In the genomic region with DNA sequence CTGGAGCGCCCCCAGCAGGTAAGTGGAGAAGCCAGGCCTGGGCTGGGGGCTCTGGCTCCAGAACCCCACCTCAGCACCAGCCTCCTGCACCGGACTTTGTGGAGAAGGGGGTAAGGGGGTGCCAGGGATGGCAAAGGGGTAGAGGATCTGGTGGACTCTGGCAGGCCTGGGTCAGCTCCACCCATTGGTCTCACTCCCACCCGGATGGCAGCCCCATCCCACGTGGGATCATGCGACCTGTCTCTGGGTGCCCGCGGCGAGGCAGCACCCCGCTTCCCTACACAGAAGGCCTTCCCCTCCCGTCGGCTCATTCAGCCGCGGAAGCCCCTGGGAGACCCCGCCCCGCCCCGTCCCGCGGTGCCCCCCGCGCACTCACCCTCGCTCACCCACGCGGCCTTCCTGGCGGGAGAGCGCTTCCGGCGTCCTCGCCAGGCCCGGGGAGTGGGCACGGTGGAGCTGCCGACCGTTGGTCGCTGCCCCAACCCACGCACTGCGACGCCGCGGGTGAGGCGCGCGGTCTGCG, we compare ENCODE assay signal across 7 cellular contexts. TPM values are rescaled to one million over a fixed set of nuclear protein-coding genes. Genes with fewer than 3 reads are reported as not detected.
A peak's percentile ranks its signal among the peaks of the same experiment; 100 is the strongest.
DNase-seq lines count a peak whose midpoint lies in the region; ATAC-seq and TF ChIP-seq lines count a peak whose summit lies in the region.

No MANE protein-coding gene starts in this region.

- WGBS in esophagus muscularis mucosa: 23% methylated on average over 5 of the region's 42 CpGs

- H3K27me3 Mint-ChIP-seq in activated CD4-positive, alpha-beta memory T cell treated with anti-CD3 and anti-CD28 coated beads for 36 hours: no peaks in the 10 kb centered on the region

- H3K36me3 Mint-ChIP-seq in activated CD4-positive, alpha-beta memory T cell treated with anti-CD3 and anti-CD28 coated beads for 36 hours: peaks cover 13% of the 10 kb centered on the region

- H3K27me3 ChIP-seq in Karpas-422 (ENCODE audit: low read length) (no peaks in the 10 kb centered on the region), esophagus muscularis mucosa (no peaks in the 10 kb centered on the region), neuron (ENCODE audit: insufficient read depth, low read length) (peaks cover 37% of the 10 kb centered on the region)

- ATAC-seq in GM21576 (IDR thresholded peaks at IDR 0.05; ENCODE audit: unreplicated experiment): peak; percentile 49

- no peak for TF ChIP-seq POLR2A in esophagus muscularis mucosa (IDR thresholded peaks at IDR 0.05; ENCODE audit: low read depth)

- H3K36me3 ChIP-seq in Karpas-422 (ENCODE audit: insufficient read depth, low read length) (no peaks in the 10 kb centered on the region), esophagus muscularis mucosa (peaks cover 0 to 14% (median 0%) of the 10 kb centered on the region in 4 donors), neuron (ENCODE audit: insufficient read depth, low read length) (no peaks in the 10 kb centered on the region)

- peaks cover 20% of the 10 kb centered on the region for H3K4me1 Mint-ChIP-seq in activated CD4-positive, alpha-beta memory T cell treated with anti-CD3 and anti-CD28 coated beads for 36 hours (ENCODE audit: low read depth)

- DNase-seq in GM10266 (ENCODE audit: extremely low spot score) (peak; percentile 81), Karpas-422 (no peak), esophagus muscularis mucosa (ENCODE audit: extremely low spot score) (no peak), putamen (ENCODE audit: low spot score) (no peak)
- DNase-seq in activated CD4-positive, alpha-beta memory T cell treated with anti-CD3 and anti-CD28 coated beads for 36 hours: peak; percentile 73

- no peaks in the 10 kb centered on the region for H3K9me3 Mint-ChIP-seq in activated CD4-positive, alpha-beta memory T cell treated with anti-CD3 and anti-CD28 coated beads for 36 hours

- no peaks in the 10 kb centered on the region for H3K79me2 ChIP-seq in Karpas-422 (ENCODE audit: low read length)

- intact Hi-C loops in activated CD4-positive, alpha-beta memory T cell treated with anti-CD3 and anti-CD28 coated beads for 36 hours (cut with micrococcal nuclease): loop anchor here (1.0 to 2.0 kb wide), 4 partner anchors 32 to 120 kb away; a partner anchor contains a TSS
- intact Hi-C loops in esophagus muscularis mucosa (cut with DNase I): no loop called here

- no peaks in the 10 kb centered on the region for H3K9me3 ChIP-seq in Karpas-422 (ENCODE audit: low read length)
- no peaks in the 10 kb centered on the region for H3K9me3 ChIP-seq in esophagus muscularis mucosa
- H3K9me3 ChIP-seq in neuron (ENCODE audit: low read length): no peaks in the 10 kb centered on the region

- peaks cover 1% of the 10 kb centered on the region for H3K4me1 ChIP-seq in Karpas-422 (ENCODE audit: low read length)
- H3K4me1 ChIP-seq in esophagus muscularis mucosa: peaks cover 13 to 35% (median 31%) of the 10 kb centered on the region in 4 donors
- H3K4me1 ChIP-seq in neuron (ENCODE audit: insufficient read depth, low read length): no peaks in the 10 kb centered on the region

- TF ChIP-seq CTCF in GM10266 (IDR thresholded peaks at IDR 0.05; ENCODE audit: control insufficient read depth, insufficient read depth, low read depth, missing control alignments): peak; percentile 47
- TF ChIP-seq CTCF in esophagus muscularis mucosa (IDR thresholded peaks at IDR 0.05): no peak

- peak overlapping the region; percentile 86 for H3K4me3 Mint-ChIP-seq in activated CD4-positive, alpha-beta memory T cell treated with anti-CD3 and anti-CD28 coated beads for 36 hours

- peak overlapping the region; percentile 17; the same call in 1 of the 2 replicates for H3K9ac ChIP-seq in Karpas-422 (ENCODE audit: low read length)

- CTCF ChIA-PET in activated CD4-positive, alpha-beta memory T cell treated with anti-CD3 and anti-CD28 coated beads for 36 hours (lab: Charles Lee): interaction anchor here (0.6 to 2.8 kb wide), 24 partner anchors 10 to 265 kb away, joined by 3 to 15 read pairs (median 4); a partner anchor contains a TSS

- H3K4me3 ChIP-seq in Karpas-422 (ENCODE audit: low read length): peak overlapping the region; percentile 41; the same call in 1 of the 2 replicates
- H3K4me3 ChIP-seq in esophagus muscularis mucosa: peak overlapping the region; percentile 64 to 81 (median 68)
- H3K4me3 ChIP-seq in neuron (ENCODE audit: low read length): no peak overlapping the region

- H3K4me2 ChIP-seq in Karpas-422 (ENCODE audit: low read depth, low read length, poor library complexity, severe bottlenecking): peak overlapping the region; percentile 41

- H2AFZ ChIP-seq in Karpas-422 (ENCODE audit: low read length): no peak overlapping the region
- peak overlapping the region; percentile 30 for H2AFZ ChIP-seq in neuron (ENCODE audit: low read depth, low read length)

- peak overlapping the region; percentile 88 for H3K27ac Mint-ChIP-seq in activated CD4-positive, alpha-beta memory T cell treated with anti-CD3 and anti-CD28 coated beads for 36 hours

- TF ChIP-seq EP300 in esophagus muscularis mucosa (IDR thresholded peaks at IDR 0.05): no peak

- H3K9me2 ChIP-seq in Karpas-422 (replicated peaks; ENCODE audit: insufficient read depth, low read length): no peaks in the 10 kb centered on the region

- H4K20me1 ChIP-seq in Karpas-422 (ENCODE audit: insufficient read depth, low read depth, low read length): no peaks in the 10 kb centered on the region

- H3K27ac ChIP-seq in Karpas-422 (ENCODE audit: low read length): no peak overlapping the region
- peak overlapping the region; percentile 58 to 70 (median 64) for H3K27ac ChIP-seq in esophagus muscularis mucosa (replicated peaks in 1 of 4)

- POLR2A ChIA-PET in activated CD4-positive, alpha-beta memory T cell treated with anti-CD3 and anti-CD28 coated beads for 36 hours (lab: Charles Lee): interaction anchor here (1.0 to 2.0 kb wide), 4 partner anchors 14 to 34 kb away, joined by 4 to 9 read pairs (median 6); no protein-coding TSS in a partner anchor

RNA-seq across cellular contexts. Expression of a gene that starts 0.5 kb away (rescaled TPM):
- 0.36 and 0.86 TPM in 2 replicates for total RNA-seq in Karpas-422 (2014; rRNA removed; shearing (Covaris generic); ENCODE audit: low replicate concordance)
- 10 to 100 TPM; 22.7 to 24.6 TPM for total RNA-seq in activated CD4-positive, alpha-beta memory T cell treated with anti-CD3 and anti-CD28 coated beads for 36 hours
- total RNA-seq in esophagus muscularis mucosa: 1 to 10 TPM; 3.0 to 8.7 (median 3.2) TPM

RNA-seq across cellular contexts. Expression of a gene that starts 30.1 kb away (rescaled TPM):
- total RNA-seq in Karpas-422 (2014; rRNA removed; shearing (Covaris generic); ENCODE audit: low replicate concordance): 4.9 and 6.1 TPM in 2 replicates
- 1 to 10 TPM; 5.9 to 6.1 TPM for total RNA-seq in activated CD4-positive, alpha-beta memory T cell treated with anti-CD3 and anti-CD28 coated beads for 36 hours
- under 1 TPM; 0.13 to 0.69 (median 0.37) TPM for total RNA-seq in esophagus muscularis mucosa

RNA-seq across cellular contexts. Expression of a gene that starts 31.6 kb away (rescaled TPM):
- 29.1 and 33.1 TPM in 2 replicates for total RNA-seq in Karpas-422 (2014; rRNA removed; shearing (Covaris generic); ENCODE audit: low replicate concordance)
- 100 to 1,000 TPM in 1 of 2 experiments, 10 to 100 TPM in 1; 96.3 to 111 TPM for total RNA-seq in activated CD4-positive, alpha-beta memory T cell treated with anti-CD3 and anti-CD28 coated beads for 36 hours
- 10 to 100 TPM in 2 of 4 donors, 1 to 10 TPM in 2; 8.0 to 15.6 (median 10.0) TPM for total RNA-seq in esophagus muscularis mucosa

RNA-seq across cellular contexts. Expression of a gene that starts 47.7 kb away (rescaled TPM):
- not detected in 2 replicates for total RNA-seq in Karpas-422 (2014; rRNA removed; shearing (Covaris generic); ENCODE audit: low replicate concordance)
- 1 to 10 TPM; 1.2 to 2.5 TPM for total RNA-seq in activated CD4-positive, alpha-beta memory T cell treated with anti-CD3 and anti-CD28 coated beads for 36 hours
- total RNA-seq in esophagus muscularis mucosa: not detected

RNA-seq across cellular contexts. Expression of a gene that starts 47.8 kb away (rescaled TPM):
- not detected in 2 replicates for total RNA-seq in Karpas-422 (2014; rRNA removed; shearing (Covaris generic); ENCODE audit: low replicate concordance)
- total RNA-seq in activated CD4-positive, alpha-beta memory T cell treated with anti-CD3 and anti-CD28 coated beads for 36 hours: under 1 TPM; 0.63 to 1.00 TPM
- total RNA-seq in esophagus muscularis mucosa: under 1 TPM in 1 of 4 donors, not detected in 3; 0.33 TPM

Comparison
In these comparisons a context has a peak if more than half of its experiments do, and no peak if none do; other contexts are left out.
1. DNase-seq: peak in GM10266 (single experiment) and activated CD4-positive, alpha-beta memory T cell treated with anti-CD3 and anti-CD28 coated beads for 36 hours (single experiment); none in Karpas-422 (single experiment), esophagus muscularis mucosa (single experiment) and putamen (single experiment).